In the genomic region with DNA sequence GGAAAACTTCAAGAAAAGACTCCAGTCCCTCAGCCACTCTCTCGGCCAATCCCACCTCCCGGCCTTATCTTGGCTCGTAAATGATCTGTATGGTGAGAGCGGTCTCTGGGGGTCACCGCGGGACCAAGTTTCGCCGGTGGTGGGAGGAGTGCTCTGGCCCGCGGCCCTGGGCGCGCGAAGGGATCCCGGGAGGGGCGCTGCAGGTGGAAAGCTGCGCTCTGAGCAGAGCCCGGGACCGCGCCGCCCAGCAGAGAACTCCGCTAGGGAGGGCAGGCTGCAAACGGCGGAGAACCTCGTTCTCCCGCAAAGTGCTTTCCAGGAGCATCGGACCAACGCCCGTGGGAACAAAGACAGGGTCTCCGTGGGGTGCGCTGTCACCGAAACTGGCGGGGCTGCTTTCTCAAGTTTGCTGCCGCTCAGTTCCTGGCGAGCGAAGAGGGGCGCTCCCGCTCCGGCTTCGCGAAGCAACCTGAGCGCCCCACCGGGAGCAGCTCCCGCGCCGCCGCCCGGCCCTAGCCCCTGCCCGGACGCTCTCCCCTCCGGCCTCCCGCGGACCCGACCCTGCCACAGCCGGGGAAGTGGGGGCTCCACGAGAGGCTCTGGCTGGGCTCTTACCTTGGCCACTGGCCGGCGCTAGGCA, we compare ENCODE assay signal across 1 cellular context.
TF ChIP-seq lines count a peak whose summit lies in the region.

No MANE protein-coding gene starts in this region.

TF ChIP-seq in HepG2, 621 proteins besides CTCF, POLR2A, EP300 and RAD21 (continued from another document and continues in another):
- no peak for TF ChIP-seq HNRNPL (IDR thresholded peaks at IDR 0.05; ENCODE audit: low read depth, low read length)
- no peak for TF ChIP-seq SP1 (IDR thresholded peaks at IDR 0.05)
- TF ChIP-seq SP1 (CRISPR knock-in tag; IDR thresholded peaks at IDR 0.05), result no peak
- no peak for TF ChIP-seq HMGA1 (CRISPR knock-in tag; conservative IDR thresholded peaks at IDR 0.05)
- no peak for TF ChIP-seq TEAD2 (CRISPR knock-in tag; IDR thresholded peaks at IDR 0.05)
- no peak for TF ChIP-seq ZFP36 (IDR thresholded peaks at IDR 0.05; ENCODE audit: borderline replicate concordance, low read depth, low read length, partially characterized antibody)
- no peak for TF ChIP-seq ZFP90 (CRISPR knock-in tag; IDR thresholded peaks at IDR 0.05; ENCODE audit: borderline replicate concordance)
- TF ChIP-seq, protein P1, sequence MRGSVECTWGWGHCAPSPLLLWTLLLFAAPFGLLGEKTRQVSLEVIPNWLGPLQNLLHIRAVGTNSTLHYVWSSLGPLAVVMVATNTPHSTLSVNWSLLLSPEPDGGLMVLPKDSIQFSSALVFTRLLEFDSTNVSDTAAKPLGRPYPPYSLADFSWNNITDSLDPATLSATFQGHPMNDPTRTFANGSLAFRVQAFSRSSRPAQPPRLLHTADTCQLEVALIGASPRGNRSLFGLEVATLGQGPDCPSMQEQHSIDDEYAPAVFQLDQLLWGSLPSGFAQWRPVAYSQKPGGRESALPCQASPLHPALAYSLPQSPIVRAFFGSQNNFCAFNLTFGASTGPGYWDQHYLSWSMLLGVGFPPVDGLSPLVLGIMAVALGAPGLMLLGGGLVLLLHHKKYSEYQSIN (CRISPR knock-in tag; IDR thresholded peaks at IDR 0.05; ENCODE audit: borderline replicate concordance), result no peak
- TF ChIP-seq ETS1 (CRISPR knock-in tag; IDR thresholded peaks at IDR 0.05), result no peak
- TF ChIP-seq JUN (CRISPR knock-in tag; IDR thresholded peaks at IDR 0.05), result no peak
- no peak for TF ChIP-seq ZBTB38 (CRISPR knock-in tag; IDR thresholded peaks at IDR 0.05)
- TF ChIP-seq GPN1 (CRISPR knock-in tag; IDR thresholded peaks at IDR 0.05; ENCODE audit: borderline replicate concordance), result 0 out of 2 replicates have a peak, but pooled peaks have one; percentile 7
- TF ChIP-seq SP4 (CRISPR knock-in tag; IDR thresholded peaks at IDR 0.05), result no peak
- TF ChIP-seq GATA4 (IDR thresholded peaks at IDR 0.05; ENCODE audit: borderline replicate concordance, low read depth), result no peak
- no peak for TF ChIP-seq ZNF546 (CRISPR knock-in tag; conservative IDR thresholded peaks at IDR 0.05)
- no peak for TF ChIP-seq CBX1 (IDR thresholded peaks at IDR 0.05; ENCODE audit: low read depth)
- peak; percentile 13; the same call in 1 of the 2 replicates for TF ChIP-seq MXD3 (CRISPR knock-in tag; IDR thresholded peaks at IDR 0.05)
- peak; percentile 17; the same call in 1 of the 2 replicates for TF ChIP-seq ZNF839 (CRISPR knock-in tag; IDR thresholded peaks at IDR 0.05; ENCODE audit: borderline replicate concordance)
- TF ChIP-seq, protein P2, sequence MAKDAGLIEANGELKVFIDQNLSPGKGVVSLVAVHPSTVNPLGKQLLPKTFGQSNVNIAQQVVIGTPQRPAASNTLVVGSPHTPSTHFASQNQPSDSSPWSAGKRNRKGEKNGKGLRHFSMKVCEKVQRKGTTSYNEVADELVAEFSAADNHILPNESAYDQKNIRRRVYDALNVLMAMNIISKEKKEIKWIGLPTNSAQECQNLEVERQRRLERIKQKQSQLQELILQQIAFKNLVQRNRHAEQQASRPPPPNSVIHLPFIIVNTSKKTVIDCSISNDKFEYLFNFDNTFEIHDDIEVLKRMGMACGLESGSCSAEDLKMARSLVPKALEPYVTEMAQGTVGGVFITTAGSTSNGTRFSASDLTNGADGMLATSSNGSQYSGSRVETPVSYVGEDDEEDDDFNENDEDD (CRISPR knock-in tag; IDR thresholded peaks at IDR 0.05; ENCODE audit: borderline replicate concordance), result 0 out of 2 replicates have a peak, but pooled peaks have one; percentile 10
- TF ChIP-seq REXO4 (CRISPR knock-in tag; IDR thresholded peaks at IDR 0.05; ENCODE audit: borderline replicate concordance), result no peak
- no peak for TF ChIP-seq ZNF441 (CRISPR knock-in tag; IDR thresholded peaks at IDR 0.05; ENCODE audit: borderline replicate concordance)
- TF ChIP-seq ZNF446 (CRISPR knock-in tag; IDR thresholded peaks at IDR 0.05), result no peak; the same call in 1 of the 2 replicates
- TF ChIP-seq, protein P3, sequence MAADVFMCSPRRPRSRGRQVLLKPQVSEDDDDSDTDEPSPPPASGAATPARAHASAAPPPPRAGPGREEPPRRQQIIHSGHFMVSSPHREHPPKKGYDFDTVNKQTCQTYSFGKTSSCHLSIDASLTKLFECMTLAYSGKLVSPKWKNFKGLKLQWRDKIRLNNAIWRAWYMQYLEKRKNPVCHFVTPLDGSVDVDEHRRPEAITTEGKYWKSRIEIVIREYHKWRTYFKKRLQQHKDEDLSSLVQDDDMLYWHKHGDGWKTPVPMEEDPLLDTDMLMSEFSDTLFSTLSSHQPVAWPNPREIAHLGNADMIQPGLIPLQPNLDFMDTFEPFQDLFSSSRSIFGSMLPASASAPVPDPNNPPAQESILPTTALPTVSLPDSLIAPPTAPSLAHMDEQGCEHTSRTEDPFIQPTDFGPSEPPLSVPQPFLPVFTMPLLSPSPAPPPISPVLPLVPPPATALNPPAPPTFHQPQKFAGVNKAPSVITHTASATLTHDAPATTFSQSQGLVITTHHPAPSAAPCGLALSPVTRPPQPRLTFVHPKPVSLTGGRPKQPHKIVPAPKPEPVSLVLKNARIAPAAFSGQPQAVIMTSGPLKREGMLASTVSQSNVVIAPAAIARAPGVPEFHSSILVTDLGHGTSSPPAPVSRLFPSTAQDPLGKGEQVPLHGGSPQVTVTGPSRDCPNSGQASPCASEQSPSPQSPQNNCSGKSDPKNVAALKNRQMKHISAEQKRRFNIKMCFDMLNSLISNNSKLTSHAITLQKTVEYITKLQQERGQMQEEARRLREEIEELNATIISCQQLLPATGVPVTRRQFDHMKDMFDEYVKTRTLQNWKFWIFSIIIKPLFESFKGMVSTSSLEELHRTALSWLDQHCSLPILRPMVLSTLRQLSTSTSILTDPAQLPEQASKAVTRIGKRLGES (CRISPR knock-in tag; IDR thresholded peaks at IDR 0.05; ENCODE audit: borderline replicate concordance), result no peak
- no peak for TF ChIP-seq ATF4 (CRISPR knock-in tag; IDR thresholded peaks at IDR 0.05)
- TF ChIP-seq, protein P4, sequence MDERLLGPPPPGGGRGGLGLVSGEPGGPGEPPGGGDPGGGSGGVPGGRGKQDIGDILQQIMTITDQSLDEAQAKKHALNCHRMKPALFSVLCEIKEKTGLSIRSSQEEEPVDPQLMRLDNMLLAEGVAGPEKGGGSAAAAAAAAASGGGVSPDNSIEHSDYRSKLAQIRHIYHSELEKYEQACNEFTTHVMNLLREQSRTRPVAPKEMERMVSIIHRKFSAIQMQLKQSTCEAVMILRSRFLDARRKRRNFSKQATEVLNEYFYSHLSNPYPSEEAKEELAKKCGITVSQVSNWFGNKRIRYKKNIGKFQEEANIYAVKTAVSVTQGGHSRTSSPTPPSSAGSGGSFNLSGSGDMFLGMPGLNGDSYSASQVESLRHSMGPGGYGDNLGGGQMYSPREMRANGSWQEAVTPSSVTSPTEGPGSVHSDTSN (CRISPR knock-in tag; IDR thresholded peaks at IDR 0.05), result no peak
- TF ChIP-seq, protein P5, sequence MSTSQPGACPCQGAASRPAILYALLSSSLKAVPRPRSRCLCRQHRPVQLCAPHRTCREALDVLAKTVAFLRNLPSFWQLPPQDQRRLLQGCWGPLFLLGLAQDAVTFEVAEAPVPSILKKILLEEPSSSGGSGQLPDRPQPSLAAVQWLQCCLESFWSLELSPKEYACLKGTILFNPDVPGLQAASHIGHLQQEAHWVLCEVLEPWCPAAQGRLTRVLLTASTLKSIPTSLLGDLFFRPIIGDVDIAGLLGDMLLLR (CRISPR knock-in tag; IDR thresholded peaks at IDR 0.05), result no peak
- no peak for TF ChIP-seq THAP11 (CRISPR knock-in tag; IDR thresholded peaks at IDR 0.05)
- TF ChIP-seq ZBTB39 (CRISPR knock-in tag; IDR thresholded peaks at IDR 0.05), result no peak
- TF ChIP-seq MED13 (CRISPR knock-in tag; IDR thresholded peaks at IDR 0.05), result peak; percentile 9; the same call in 1 of the 2 replicates
- TF ChIP-seq TBL1XR1 (IDR thresholded peaks at IDR 0.05; ENCODE audit: borderline replicate concordance, low read length, partially characterized antibody), result no peak
- TF ChIP-seq PHF20 (CRISPR knock-in tag; IDR thresholded peaks at IDR 0.05), result no peak
- TF ChIP-seq, protein P6, sequence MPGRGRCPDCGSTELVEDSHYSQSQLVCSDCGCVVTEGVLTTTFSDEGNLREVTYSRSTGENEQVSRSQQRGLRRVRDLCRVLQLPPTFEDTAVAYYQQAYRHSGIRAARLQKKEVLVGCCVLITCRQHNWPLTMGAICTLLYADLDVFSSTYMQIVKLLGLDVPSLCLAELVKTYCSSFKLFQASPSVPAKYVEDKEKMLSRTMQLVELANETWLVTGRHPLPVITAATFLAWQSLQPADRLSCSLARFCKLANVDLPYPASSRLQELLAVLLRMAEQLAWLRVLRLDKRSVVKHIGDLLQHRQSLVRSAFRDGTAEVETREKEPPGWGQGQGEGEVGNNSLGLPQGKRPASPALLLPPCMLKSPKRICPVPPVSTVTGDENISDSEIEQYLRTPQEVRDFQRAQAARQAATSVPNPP (CRISPR knock-in tag; IDR thresholded peaks at IDR 0.05), result no peak
- 0 out of 2 replicates have a peak, but pooled peaks have one; percentile 26 for TF ChIP-seq ZNF121 (CRISPR knock-in tag; IDR thresholded peaks at IDR 0.05)
- 0 out of 2 replicates have a peak, but pooled peaks have one; percentile 62 for TF ChIP-seq ZSCAN20 (CRISPR knock-in tag; IDR thresholded peaks at IDR 0.05; ENCODE audit: borderline replicate concordance)
- no peak for TF ChIP-seq ZFP1 (CRISPR knock-in tag; IDR thresholded peaks at IDR 0.05)
- no peak for TF ChIP-seq ZNF253 (CRISPR knock-in tag; IDR thresholded peaks at IDR 0.05; ENCODE audit: borderline replicate concordance)
- TF ChIP-seq FOXK1 (CRISPR knock-in tag; IDR thresholded peaks at IDR 0.05; ENCODE audit: borderline replicate concordance, low read depth), result no peak
- TF ChIP-seq, protein P7, sequence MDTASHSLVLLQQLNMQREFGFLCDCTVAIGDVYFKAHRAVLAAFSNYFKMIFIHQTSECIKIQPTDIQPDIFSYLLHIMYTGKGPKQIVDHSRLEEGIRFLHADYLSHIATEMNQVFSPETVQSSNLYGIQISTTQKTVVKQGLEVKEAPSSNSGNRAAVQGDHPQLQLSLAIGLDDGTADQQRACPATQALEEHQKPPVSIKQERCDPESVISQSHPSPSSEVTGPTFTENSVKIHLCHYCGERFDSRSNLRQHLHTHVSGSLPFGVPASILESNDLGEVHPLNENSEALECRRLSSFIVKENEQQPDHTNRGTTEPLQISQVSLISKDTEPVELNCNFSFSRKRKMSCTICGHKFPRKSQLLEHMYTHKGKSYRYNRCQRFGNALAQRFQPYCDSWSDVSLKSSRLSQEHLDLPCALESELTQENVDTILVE (CRISPR knock-in tag; IDR thresholded peaks at IDR 0.05), result no peak
- no peak for TF ChIP-seq ZNF550 (CRISPR knock-in tag; IDR thresholded peaks at IDR 0.05; ENCODE audit: borderline replicate concordance)
- TF ChIP-seq, protein P8, sequence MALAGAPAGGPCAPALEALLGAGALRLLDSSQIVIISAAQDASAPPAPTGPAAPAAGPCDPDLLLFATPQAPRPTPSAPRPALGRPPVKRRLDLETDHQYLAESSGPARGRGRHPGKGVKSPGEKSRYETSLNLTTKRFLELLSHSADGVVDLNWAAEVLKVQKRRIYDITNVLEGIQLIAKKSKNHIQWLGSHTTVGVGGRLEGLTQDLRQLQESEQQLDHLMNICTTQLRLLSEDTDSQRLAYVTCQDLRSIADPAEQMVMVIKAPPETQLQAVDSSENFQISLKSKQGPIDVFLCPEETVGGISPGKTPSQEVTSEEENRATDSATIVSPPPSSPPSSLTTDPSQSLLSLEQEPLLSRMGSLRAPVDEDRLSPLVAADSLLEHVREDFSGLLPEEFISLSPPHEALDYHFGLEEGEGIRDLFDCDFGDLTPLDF (CRISPR knock-in tag; IDR thresholded peaks at IDR 0.05), result no peak
- peak; percentile 89; the same call in 1 of the 2 replicates for TF ChIP-seq EED (CRISPR knock-in tag; IDR thresholded peaks at IDR 0.05)
- TF ChIP-seq ZBTB1 (CRISPR knock-in tag; IDR thresholded peaks at IDR 0.05; ENCODE audit: borderline replicate concordance), result no peak
- TF ChIP-seq ZNF224 (CRISPR knock-in tag; IDR thresholded peaks at IDR 0.05), result no peak
- TF ChIP-seq ZSCAN29 (CRISPR knock-in tag; conservative IDR thresholded peaks at IDR 0.05), result no peak
- no peak for TF ChIP-seq SIN3A (IDR thresholded peaks at IDR 0.05; ENCODE audit: borderline replicate concordance, low read depth, low read length)
- TF ChIP-seq NFYB (CRISPR knock-in tag; IDR thresholded peaks at IDR 0.05), result no peak
- no peak for TF ChIP-seq ZNF644 (CRISPR knock-in tag; IDR thresholded peaks at IDR 0.05; ENCODE audit: low read depth)
- TF ChIP-seq PHF21A (CRISPR knock-in tag; IDR thresholded peaks at IDR 0.05), result no peak
- no peak for TF ChIP-seq JUND (CRISPR knock-in tag; IDR thresholded peaks at IDR 0.05)
